ENCODE assay signal across 12 cellular contexts in genomic region chr7:17307969-17308648, GRCh38. TPM values are rescaled to one million over a fixed set of nuclear protein-coding genes. Genes with fewer than 3 reads are reported as not detected.
DNase-seq lines count a peak whose midpoint lies in the region; ATAC-seq and TF ChIP-seq lines count a peak whose summit lies in the region.
"Had no signal": no experiment of that assay in that cellular context is flagged by ENCODE, and none has a peak within 500 bp of the region (broad histone marks: within the 10 kb centered on the region; RNA-seq: fewer than 3 reads in every experiment).

No MANE protein-coding gene starts in this region.

- peak overlapping the region; percentile 52 for H3K9ac ChIP-seq in adipocyte (ENCODE audit: low read length)

- H3K4me3 ChIP-seq in adipocyte (ENCODE audit: low read length), result peak overlapping the region; percentile 51
- H3K4me3 ChIP-seq in right lobe of liver, result peak overlapping the region; percentile 5 to 25 (median 22)
- H3K4me3 ChIP-seq in thoracic aorta, result peak overlapping the region; percentile 21
- H3K4me3 ChIP-seq: mucosa of descending colon had no signal

- intact Hi-C loops in right lobe of liver (cut with DNase I), result loop anchor here (10.0 kb wide), 2 partner anchors 227 to 337 kb away; no protein-coding TSS in a partner anchor

- TF ChIP-seq CTCF in right lobe of liver (IDR thresholded peaks at IDR 0.05) (no peak), thoracic aorta (IDR thresholded peaks at IDR 0.05) (no peak), GM10266 (IDR thresholded peaks at IDR 0.05; ENCODE audit: control insufficient read depth, insufficient read depth, low read depth, missing control alignments) (no peak)

- 21% methylated on average over 2 of the region's 2 CpGs for WGBS in right lobe of liver (ENCODE audit: insufficient coverage, low coverage, low lambda C conversion rate, missing lambda C conversion rate)

- H3K9me3 ChIP-seq in adipocyte (ENCODE audit: control insufficient read depth, low read length) (no peaks in the 10 kb centered on the region), right lobe of liver (no peaks in the 10 kb centered on the region), thoracic aorta (no peaks in the 10 kb centered on the region)
- H3K9me3 ChIP-seq: mucosa of descending colon had no signal

- H3K27me3 ChIP-seq in adipocyte (replicated peaks; ENCODE audit: control insufficient read depth, insufficient read depth, low read length), result no peaks in the 10 kb centered on the region
- H3K27me3 ChIP-seq in right lobe of liver, result no peaks in the 10 kb centered on the region
- H3K27me3 ChIP-seq in thoracic aorta (replicated peaks; ENCODE audit: insufficient read depth), result no peaks in the 10 kb centered on the region

- H3K36me3 ChIP-seq in adipocyte (ENCODE audit: control insufficient read depth, insufficient read depth, low read length, severe bottlenecking), result peaks cover 25% of the 10 kb centered on the region
- H3K36me3 ChIP-seq in right lobe of liver, result peaks cover 0 to 18% (median 0%) of the 10 kb centered on the region in 4 donors
- peaks cover 5% of the 10 kb centered on the region for H3K36me3 ChIP-seq in thoracic aorta

- DNase-seq in adipocyte (ENCODE audit: low read depth) (no peak), right lobe of liver (no peak), thoracic aorta (ENCODE audit: low spot score) (no peak), D341Med (ENCODE audit: low spot score) (no peak), EL (no peak), GM10266 (ENCODE audit: extremely low spot score) (no peak), GDM1 (lab: John Stamatoyannopoulos, UW) (no peak)
- DNase-seq: activated naive CD8-positive, alpha-beta T cell treated with anti-CD3 and anti-CD28 coated beads, Interleukin-2, amount 10 ng/mL, durations not matched to agents 7 days and 5 days; mucosa of descending colon; NCI-H226; stimulated activated CD4-positive, alpha-beta T cell treated with anti-CD3 and anti-CD28 coated beads, Interleukin-2, amount 100 ng/mL, for 48 hours had no signal

- no peak for TF ChIP-seq POLR2A in right lobe of liver (IDR thresholded peaks at IDR 0.05)

- ATAC-seq in GM18909 (IDR thresholded peaks at IDR 0.05; ENCODE audit: poor library complexity, unreplicated experiment) (peak; percentile 33), right lobe of liver (peak; percentile 44 to 74 (median 57)), thoracic aorta (ENCODE audit: insufficient number of reproducible peaks, low FRiP score, low read depth) (no peak)

- H3K27ac ChIP-seq in right lobe of liver (peak overlapping the region; percentile 85 to 96 (median 92)), thoracic aorta (no peak overlapping the region)

- H3K4me1 ChIP-seq in adipocyte (ENCODE audit: control insufficient read depth, insufficient read depth, low read length) (peaks cover 53% of the 10 kb centered on the region), right lobe of liver (peaks cover 0 to 66% (median 12%) of the 10 kb centered on the region in 4 donors), thoracic aorta (ENCODE audit: control insufficient read depth in 1 of 2, low read depth in 2 of 2) (peaks cover 51 to 60% of the 10 kb centered on the region in 2 donors)

RNA-seq across cellular contexts. Expression of gene AHR, which starts 9.7 kb away (rescaled TPM):
- 10 to 100 TPM; 31.2 to 67.9 (median 41.0) TPM for total RNA-seq in right lobe of liver
- 100 to 1,000 TPM; 131 to 191 TPM for total RNA-seq in thoracic aorta

Comparison
In these comparisons a context has a peak if more than half of its experiments do, and no peak if none do; other contexts are left out.
1. H3K27ac ChIP-seq: peak in right lobe of liver (3 of 3); none in thoracic aorta (0 of 2).
2. Peak in every context shown above with its lines, with median percentiles within 50 percentile points of each other: H3K4me3 ChIP-seq.